Comparison of ENCODE assay signal across 13 cellular contexts in genomic region chr14:102556098-102556677, GRCh38. TPM values are rescaled to one million over a fixed set of nuclear protein-coding genes. Genes with fewer than 3 reads are reported as not detected.
DNase-seq lines count a peak whose midpoint lies in the region; ATAC-seq and TF ChIP-seq lines count a peak whose summit lies in the region.
"Had no signal": no experiment of that assay in that cellular context is flagged by ENCODE, and none has a peak within 500 bp of the region (broad histone marks: within the 10 kb centered on the region; RNA-seq: fewer than 3 reads in every experiment).

No MANE protein-coding gene starts in this region.

- POLR2A ChIA-PET in WTC11 (lab: Charles Lee): interaction anchor here (0.5 to 1.8 kb wide), 4 partner anchors 14 to 420 kb away, joined by 3 to 9 read pairs (median 3); no protein-coding TSS in a partner anchor
- POLR2A ChIA-PET in naive thymus-derived CD4-positive, alpha-beta T cell (lab: Charles Lee): no interaction called here

- DNase-seq in GM12865 (ENCODE audit: low read depth) (no peak), WTC11 (ENCODE audit: low spot score) (no peak), NCI-H1694 treated with DMSO at 0.1 percent for 48 hours (lab: John Stamatoyannopoulos, UW) (no peak), SKM-1 treated with dmso at 0.1 percent for 144 hours (lab: John Stamatoyannopoulos, UW; ENCODE audit: unreplicated experiment) (no peak), occipital lobe (lab: John Stamatoyannopoulos, UW) (no peak)
- DNase-seq in naive thymus-derived CD4-positive, alpha-beta T cell: no peak
- DNase-seq: activated gamma-delta T cell, NCI-H82, T1000 had no signal

- intact Hi-C loops in naive thymus-derived CD4-positive, alpha-beta T cell (cut with micrococcal nuclease): no loop called here

- peak overlapping the region in 10 of 11 experiments; percentile 94 to 98 (median 97); a peak in 18 of 22 replicates for H3K27ac ChIP-seq in BLaER1 treated with 17β-estradiol and CSF1 and Interleukin-3, amounts not matched to agents 10 nM and 100 nM
- no peak overlapping the region for H3K27ac ChIP-seq in naive thymus-derived CD4-positive, alpha-beta T cell (ENCODE audit: low read depth, low read length)

- 0 out of 2 replicates have a peak, but pooled peaks cover 2% of the 10 kb centered on the region for H3K4me1 Mint-ChIP-seq in WTC11
- H3K4me1 Mint-ChIP-seq in naive thymus-derived CD4-positive, alpha-beta T cell: peaks cover 0 to 4% (median 0%) of the 10 kb centered on the region in 7 donors

- H3K27me3 Mint-ChIP-seq in WTC11 (ENCODE audit: low read depth): no peaks in the 10 kb centered on the region
- no peaks in the 10 kb centered on the region for H3K27me3 Mint-ChIP-seq in naive thymus-derived CD4-positive, alpha-beta T cell

- no peak for TF ChIP-seq CTCF in GM12865 (IDR thresholded peaks at IDR 0.05; ENCODE audit: insufficient read depth, low read depth, low read length, missing control alignments)
- TF ChIP-seq CTCF in WTC11 (IDR thresholded peaks at IDR 0.05): no peak

- peaks cover 53 to 98% (median 90%) of the 10 kb centered on the region in 10 experiments for H3K4me1 ChIP-seq in BLaER1 treated with 17β-estradiol and CSF1 and Interleukin-3, amounts not matched to agents 10 nM and 100 nM
- H3K4me1 ChIP-seq in naive thymus-derived CD4-positive, alpha-beta T cell (ENCODE audit: control insufficient read depth in 2 of 2, insufficient read depth in 2 of 2, low read length in 2 of 2): peaks cover 0 to 7% of the 10 kb centered on the region in 2 donors

- H4K20me1 ChIP-seq in BLaER1 treated with 17β-estradiol and CSF1 and Interleukin-3, amounts not matched to agents 10 nM and 100 nM: no peaks in the 10 kb centered on the region

- CTCF ChIA-PET in WTC11 (lab: Charles Lee): interaction anchor here (0.7 to 1.8 kb wide), 4 partner anchors 15 to 48 kb away, joined by 3 to 11 read pairs (median 4); no protein-coding TSS in a partner anchor
- CTCF ChIA-PET in naive thymus-derived CD4-positive, alpha-beta T cell (lab: Charles Lee): no interaction called here

- H3K9me3 Mint-ChIP-seq in WTC11: no peaks in the 10 kb centered on the region
- H3K9me3 Mint-ChIP-seq in naive thymus-derived CD4-positive, alpha-beta T cell: no peaks in the 10 kb centered on the region

- peak overlapping the region; percentile 62 to 88 (median 78); a peak in 17 of 20 replicates for H3K4me3 ChIP-seq in BLaER1 treated with 17β-estradiol and CSF1 and Interleukin-3, amounts not matched to agents 10 nM and 100 nM
- peak overlapping the region; percentile 79 for H3K4me3 ChIP-seq in GM12865 (ENCODE audit: low read depth, low read length)
- no peak overlapping the region for H3K4me3 ChIP-seq in naive thymus-derived CD4-positive, alpha-beta T cell (ENCODE audit: low read length)

- H3K4me3 Mint-ChIP-seq in WTC11: no peak overlapping the region
- peak overlapping the region in 6 of 10 donors; percentile 14 to 87 (median 35) for H3K4me3 Mint-ChIP-seq in naive thymus-derived CD4-positive, alpha-beta T cell

- ATAC-seq in WTC11: no peak
- ATAC-seq in naive thymus-derived CD4-positive, alpha-beta T cell: no peak

- H3K27me3 ChIP-seq in BLaER1 treated with 17β-estradiol and CSF1 and Interleukin-3, amounts not matched to agents 10 nM and 100 nM: no peaks in the 10 kb centered on the region
- no peaks in the 10 kb centered on the region for H3K27me3 ChIP-seq in naive thymus-derived CD4-positive, alpha-beta T cell (ENCODE audit: control insufficient read depth in 2 of 2, insufficient read depth in 2 of 2, low read length in 2 of 2)
- H3K27me3 ChIP-seq: left lung, right atrium auricular region, tibial artery had no signal

- no peaks in the 10 kb centered on the region for H3K36me3 ChIP-seq in BLaER1 treated with 17β-estradiol and CSF1 and Interleukin-3, amounts not matched to agents 10 nM and 100 nM
- H3K36me3 ChIP-seq in naive thymus-derived CD4-positive, alpha-beta T cell (ENCODE audit: control insufficient read depth in 2 of 3, insufficient read depth in 3 of 3, low read length in 3 of 3): peaks cover 0 to 4% (median 0%) of the 10 kb centered on the region in 3 experiments
- H3K36me3 ChIP-seq: left lung, right atrium auricular region, tibial artery had no signal

- peak overlapping the region; percentile 82 to 98 (median 95) for H3K4me2 ChIP-seq in BLaER1 treated with 17β-estradiol and CSF1 and Interleukin-3, amounts not matched to agents 10 nM and 100 nM

- peak overlapping the region; percentile 90 to 99 (median 97); a peak in 20 of 22 replicates for H3K9ac ChIP-seq in BLaER1 treated with 17β-estradiol and CSF1 and Interleukin-3, amounts not matched to agents 10 nM and 100 nM

- H3K9me3 ChIP-seq in BLaER1 treated with 17β-estradiol and CSF1 and Interleukin-3, amounts not matched to agents 10 nM and 100 nM (replicated peaks in 1 of 11): no peaks in the 10 kb centered on the region
- no peaks in the 10 kb centered on the region for H3K9me3 ChIP-seq in naive thymus-derived CD4-positive, alpha-beta T cell (ENCODE audit: control insufficient read depth in 2 of 3, low read length in 3 of 3)
- H3K9me3 ChIP-seq: left lung, right atrium auricular region, tibial artery had no signal

- no peaks in the 10 kb centered on the region for H3K36me3 Mint-ChIP-seq in WTC11
- H3K36me3 Mint-ChIP-seq in naive thymus-derived CD4-positive, alpha-beta T cell: peaks cover 0 to 1% (median 0%) of the 10 kb centered on the region in 5 donors

- H3K27ac Mint-ChIP-seq in WTC11: no peak overlapping the region
- H3K27ac Mint-ChIP-seq in naive thymus-derived CD4-positive, alpha-beta T cell: peak overlapping the region in 1 of 9 donors; percentile 68

TF ChIP-seq in WTC11, 78 proteins besides CTCF, POLR2A, EP300 and RAD21:
- TF ChIP-seq TP53 (CRISPR knock-in tag; IDR thresholded peaks at IDR 0.05): no peak
- TF ChIP-seq ZNF121 (CRISPR knock-in tag; IDR thresholded peaks at IDR 0.05): peak; percentile 39; the same call in 1 of the 2 replicates

RNA-seq across cellular contexts. Expression of gene RCOR1, which starts 36.3 kb away (rescaled TPM):
- 25.1 to 25.4 TPM (median 25.4 TPM) in 3 replicates for total RNA-seq in WTC11 (2021)
- 10 to 100 TPM; 19.0 to 34.4 (median 23.7) TPM for total RNA-seq in naive thymus-derived CD4-positive, alpha-beta T cell
- polyA plus RNA-seq in naive thymus-derived CD4-positive, alpha-beta T cell: 1 to 10 TPM in 1 of 2 donors, under 1 TPM in 1; 0.63 to 1.2 TPM
- total RNA-seq in occipital lobe: 13.1 TPM

RNA-seq across cellular contexts. Expression of gene ANKRD9, which starts 46.6 kb away (rescaled TPM):
- total RNA-seq in WTC11 (2021) (55.6 to 63.8 TPM (median 56.6 TPM) in 3 replicates), occipital lobe (5.9 TPM)
- total RNA-seq in naive thymus-derived CD4-positive, alpha-beta T cell: 1 to 10 TPM; 1.1 to 8.1 (median 2.2) TPM
- polyA plus RNA-seq in naive thymus-derived CD4-positive, alpha-beta T cell: under 1 TPM; 0.26 to 0.72 TPM
